8 cellular contexts compared by ENCODE assay signal in genomic region chr2:127106998-127107621, GRCh38. TPM values are rescaled to one million over a fixed set of nuclear protein-coding genes. Genes with fewer than 3 reads are reported as not detected.
DNase-seq lines count a peak whose midpoint lies in the region; ATAC-seq and TF ChIP-seq lines count a peak whose summit lies in the region.

TSS of gene BIN1 (minus strand) at chr2:127107154. CDS start at chr2:127106943, 211 bp downstream.

- H3K9me3 ChIP-seq in iPS-18a (ENCODE audit: control insufficient read depth, low read depth, low read length): no peaks in the 10 kb centered on the region

- in situ Hi-C loops in GM13977 (cut with MboI; ENCODE audit: low pct_unique_long_range_greater_than_20kb, low sequenced_read_pairs, unreplicated experiment): no loop called here

- no peaks in the 10 kb centered on the region for H3K9me3 Mint-ChIP-seq in MCF 10A (ENCODE audit: unreplicated experiment)

- H3K36me3 ChIP-seq in iPS-18a (ENCODE audit: control insufficient read depth, low read depth, low read length): no peaks in the 10 kb centered on the region

- H3K27me3 ChIP-seq in iPS-18a (ENCODE audit: control insufficient read depth, insufficient read depth, low read length): peaks cover 26% of the 10 kb centered on the region

- POLR2A ChIA-PET in MCF 10A (lab: Yijun Ruan, JAX): interaction anchor here (0.5 to 2.9 kb wide), 11 partner anchors 13 to 1331 kb away, joined by 3 to 16 read pairs (median 3); partner anchors contain the start of gene ERCC3

- peaks cover 19% of the 10 kb centered on the region for H3K4me1 Mint-ChIP-seq in MCF 10A (ENCODE audit: insufficient read depth, unreplicated experiment)

- H3K27ac Mint-ChIP-seq in MCF 10A (ENCODE audit: low read depth, unreplicated experiment): no peak within 1 kb of the TSS

- DNase-seq in GM13977 (ENCODE audit: low spot score) (peak; percentile 94), NCI-H1105 treated with DMSO at 0.1 percent for 48 hours (lab: John Stamatoyannopoulos, UW) (peak; percentile 57), UCSD-AML1 (lab: John Stamatoyannopoulos, UW; ENCODE audit: unreplicated experiment) (peak; percentile 83), MCF 10A (ENCODE audit: unreplicated experiment) (peak; percentile 88), skeletal muscle cell (ENCODE audit: low read depth) (peak; percentile 75), NCI-H1436 (lab: John Stamatoyannopoulos, UW) (no peak)

- no TSS peak for BruUV-seq in MCF 10A (replicated peaks; lab: Mats Ljungman, UMichigan)

- peak within 1 kb of the TSS; percentile 78 for H3K4me3 ChIP-seq in iPS-18a (ENCODE audit: low read length)
- H3K4me3 ChIP-seq in skeletal muscle cell (ENCODE audit: low read depth, low read length): peak within 1 kb of the TSS; percentile 93

- peaks cover 5% of the 10 kb centered on the region for H3K36me3 Mint-ChIP-seq in MCF 10A (ENCODE audit: insufficient read depth, unreplicated experiment)

- H3K4me3 Mint-ChIP-seq in MCF 10A (ENCODE audit: unreplicated experiment): peak within 1 kb of the TSS; percentile 80

- no peaks in the 10 kb centered on the region for H3K27me3 Mint-ChIP-seq in MCF 10A (ENCODE audit: insufficient read depth, unreplicated experiment)

- intact Hi-C loops in MCF 10A (cut with micrococcal nuclease): loop anchor here (1.0 kb wide), 2 partner anchors 23 to 39 kb away; no protein-coding TSS in a partner anchor

- CTCF ChIA-PET in MCF 10A (lab: Yijun Ruan, JAX): interaction anchor here (1.1 kb wide), 1 partner anchor 9 kb away, joined by 3 read pairs; no protein-coding TSS in a partner anchor

- H3K4me1 ChIP-seq in iPS-18a (ENCODE audit: control insufficient read depth, low read depth, low read length): peaks cover 13% of the 10 kb centered on the region

- TF ChIP-seq CTCF in GM13977 (IDR thresholded peaks at IDR 0.05; ENCODE audit: extremely low read depth, insufficient read depth, missing control alignments): no peak
- no peak for TF ChIP-seq CTCF in MCF 10A (IDR thresholded peaks at IDR 0.05; ENCODE audit: unreplicated experiment)

- ATAC-seq in HG02678 (IDR thresholded peaks at IDR 0.05; ENCODE audit: unreplicated experiment): peak; percentile 90

- no peak within 1 kb of the TSS for H3K27ac ChIP-seq in iPS-18a (ENCODE audit: low read length)

- H3K9ac ChIP-seq in iPS-18a (ENCODE audit: low read length): peak within 1 kb of the TSS; percentile 52

RNA-seq across cellular contexts. Expression of gene BIN1, which starts in this region (rescaled TPM):
- total RNA-seq in MCF 10A (2022): 22.4 and 29.6 TPM in 2 replicates
